Comparison of ENCODE assay signal across 8 cellular contexts in the genomic region with DNA sequence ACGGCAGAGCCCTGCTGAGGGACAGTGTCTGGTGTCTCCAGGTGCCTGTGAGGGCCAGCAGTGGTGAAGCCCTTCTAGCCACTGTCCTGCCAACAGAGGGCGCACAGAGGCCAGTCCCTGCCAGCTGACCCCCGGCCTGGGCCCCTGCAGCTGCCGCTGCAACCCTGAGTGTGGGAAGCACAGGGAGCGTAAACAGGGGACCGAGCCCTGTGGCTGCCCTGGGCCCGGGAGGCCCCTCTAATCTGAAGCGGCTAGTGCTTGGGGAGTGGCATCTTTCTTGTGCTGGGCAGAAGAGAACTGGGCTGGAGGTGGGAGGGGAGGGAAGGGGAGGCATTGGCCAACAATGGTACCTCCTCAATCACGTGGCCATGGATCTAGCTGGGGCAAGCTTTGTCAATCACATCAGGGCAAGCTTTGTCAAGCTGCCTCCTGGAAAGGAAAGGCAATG. TPM values are rescaled to one million over a fixed set of nuclear protein-coding genes. Genes with fewer than 3 reads are reported as not detected.
DNase-seq lines count a peak whose midpoint lies in the region; FAIRE-seq and TF ChIP-seq lines count a peak whose summit lies in the region.

No MANE protein-coding gene starts in this region.

- TF ChIP-seq CTCF in 22Rv1 (IDR thresholded peaks at IDR 0.05) (peak; percentile 92), GM12872 (IDR thresholded peaks at IDR 0.05; ENCODE audit: insufficient read depth, low read depth, low read length) (peak; percentile 83)

- TF ChIP-seq POLR2A in GM12891 (IDR thresholded peaks at IDR 0.05; ENCODE audit: low read depth, low read length) = no peak

- H3K36me3 ChIP-seq in iPS DF 6.9 (ENCODE audit: control insufficient read depth, insufficient read depth, low read length) = no peaks in the 10 kb centered on the region
- peaks cover 6% of the 10 kb centered on the region for H3K36me3 ChIP-seq in skeletal muscle satellite cell (ENCODE audit: insufficient read depth, low read length)

- FAIRE-seq in GM12891 (lab: Jason Lieb, UNC) = no peak

- peak; percentile 44 for DNase-seq in NCI-H2196 treated with DMSO at 0.1 percent for 48 hours (lab: John Stamatoyannopoulos, UW; ENCODE audit: unreplicated experiment)
- peak; percentile 72 for DNase-seq in astrocyte of the hippocampus (ENCODE audit: low read depth, low spot score)
- peak; percentile 64 for DNase-seq in iPS DF 6.9 (ENCODE audit: low read depth, low spot score)
- no peak for DNase-seq in effector CD4-positive, alpha-beta T cell
- DNase-seq in GM12891 (ENCODE audit: insufficient read length, low spot score) = no peak

- H3K4me3 ChIP-seq in iPS DF 6.9 (ENCODE audit: low read length) (no peak overlapping the region), skeletal muscle satellite cell (ENCODE audit: low read length) (peak overlapping the region; percentile 14)

- WGBS in iPS DF 6.9 (ENCODE audit: insufficient coverage, insufficient read length) = no CpG with 5 or more reads among the region's 9 CpGs

- peak overlapping the region; percentile 63 for H3K4me2 ChIP-seq in skeletal muscle satellite cell (ENCODE audit: low read length)

- H3K27ac ChIP-seq in 22Rv1 (no peak overlapping the region), iPS DF 6.9 (ENCODE audit: low read length) (no peak overlapping the region)

- H3K9me3 ChIP-seq in iPS DF 6.9 (ENCODE audit: control insufficient read depth, insufficient read depth, low read length) (no peaks in the 10 kb centered on the region), skeletal muscle satellite cell (replicated peaks; ENCODE audit: low read length) (no peaks in the 10 kb centered on the region)

- H3K9ac ChIP-seq in skeletal muscle satellite cell (ENCODE audit: low read depth, low read length) = no peak overlapping the region

- H3K4me1 ChIP-seq in iPS DF 6.9 (ENCODE audit: control insufficient read depth, insufficient read depth, low read length) (peaks cover 10% of the 10 kb centered on the region), skeletal muscle satellite cell (ENCODE audit: control insufficient read depth, insufficient read depth, low read length) (peaks cover 53% of the 10 kb centered on the region)

- H3K27me3 ChIP-seq in iPS DF 6.9 (ENCODE audit: control insufficient read depth, insufficient read depth, low read length) = no peaks in the 10 kb centered on the region
- no peaks in the 10 kb centered on the region for H3K27me3 ChIP-seq in skeletal muscle satellite cell (ENCODE audit: control insufficient read depth, insufficient read depth, low read length)

TF ChIP-seq in GM12891, 5 proteins besides CTCF, POLR2A, EP300 and RAD21:
- TF ChIP-seq PAX5 (IDR thresholded peaks at IDR 0.05; ENCODE audit: insufficient read depth, low read length, severe bottlenecking) = no peak

RNA-seq across cellular contexts. Expression of gene TRIM8, which starts 34.6 kb away (rescaled TPM):
- 62.9 and 69.2 TPM in 2 replicates for total RNA-seq in skeletal muscle satellite cell (2012; rRNA removed)
- polyA plus RNA-seq in GM12891 (2012; ENCODE audit: low read depth, missing spikeins) = 33.9 TPM

RNA-seq across cellular contexts. Expression of gene ARL3, which starts 35.3 kb away (rescaled TPM):
- total RNA-seq in skeletal muscle satellite cell (2012; rRNA removed) = 4.8 and 6.1 TPM in 2 replicates
- 9.7 TPM for polyA plus RNA-seq in GM12891 (2012; ENCODE audit: low read depth, missing spikeins)

RNA-seq across cellular contexts. Expression of gene SFXN2, which starts 35.6 kb away (rescaled TPM):
- 4.4 and 4.6 TPM in 2 replicates for total RNA-seq in skeletal muscle satellite cell (2012; rRNA removed)
- 15.4 TPM for polyA plus RNA-seq in GM12891 (2012; ENCODE audit: low read depth, missing spikeins)

Comparison
In these comparisons a context has a peak if more than half of its experiments do, and no peak if none do; other contexts are left out.
1. DNase-seq: peak in NCI-H2196 treated with DMSO at 0.1 percent for 48 hours (single experiment), astrocyte of the hippocampus (single experiment) and iPS DF 6.9 (single experiment); none in effector CD4-positive, alpha-beta T cell (single experiment) and GM12891 (single experiment).